10 cellular contexts compared by ENCODE assay signal in the genomic region with DNA sequence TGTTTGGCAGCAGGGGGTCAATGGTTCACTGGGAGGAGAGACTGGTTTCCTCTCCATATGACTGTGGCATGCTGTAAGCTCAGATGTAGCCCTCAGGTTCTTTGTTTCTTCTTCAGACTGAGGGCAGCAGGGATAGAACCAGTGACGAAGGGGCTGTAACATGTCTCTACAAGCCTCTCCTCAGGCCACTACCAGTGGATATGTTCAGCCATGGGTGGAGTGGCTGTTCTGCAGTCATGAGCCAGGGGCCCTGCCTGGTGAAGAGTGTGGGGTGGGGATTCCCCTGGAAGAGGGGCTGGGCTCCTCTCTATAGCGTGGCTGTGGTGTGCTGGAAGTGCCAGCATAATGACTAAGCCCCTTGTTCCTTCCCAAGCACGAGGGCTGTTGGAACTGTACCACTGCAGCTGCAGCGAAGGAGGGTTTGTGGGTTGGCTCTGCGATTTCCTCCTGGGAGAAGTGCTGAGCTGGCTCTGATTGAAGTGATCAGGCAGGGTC. TPM values are rescaled to one million over a fixed set of nuclear protein-coding genes. Genes with fewer than 3 reads are reported as not detected.
DNase-seq lines count a peak whose midpoint lies in the region; ATAC-seq, FAIRE-seq and TF ChIP-seq lines count a peak whose summit lies in the region.
"Had no signal": no experiment of that assay in that cellular context is flagged by ENCODE, and none has a peak within 500 bp of the region (broad histone marks: within the 10 kb centered on the region; RNA-seq: fewer than 3 reads in every experiment).

No MANE protein-coding gene starts in this region.

- in situ Hi-C loops in GM23248 (cut with MboI): no loop called here

- H4K20me1 ChIP-seq in GM23248 (ENCODE audit: insufficient read depth): no peaks in the 10 kb centered on the region

- no peak overlapping the region for H3K4me2 ChIP-seq in GM23248 (ENCODE audit: unreplicated experiment)

- no peak overlapping the region for H3K27ac Mint-ChIP-seq in T-helper 17 cell
- H3K27ac Mint-ChIP-seq in CD8-positive, alpha-beta T cell: no peak overlapping the region
- H3K27ac Mint-ChIP-seq: IgD-negative memory B cell had no signal

- H3K27ac ChIP-seq in GM23248: no peak overlapping the region
- H3K27ac ChIP-seq in CD8-positive, alpha-beta T cell (ENCODE audit: low read depth, low read length): no peak overlapping the region
- H3K27ac ChIP-seq: thoracic aorta had no signal

- DNase-seq in EH (ENCODE audit: low read depth): peak; percentile 60
- DNase-seq in GM23248: peak; percentile 81
- no peak for DNase-seq in T-helper 17 cell
- peak; percentile 18 for DNase-seq in iPS-NIHi11 (ENCODE audit: low spot score)
- DNase-seq in urothelium cell line (ENCODE audit: low spot score): peak; percentile 81
- DNase-seq in CD8-positive, alpha-beta T cell: no peak
- DNase-seq in ecto neural progenitor cell (ENCODE audit: low spot score): no peak

- peaks cover 8% of the 10 kb centered on the region for H3K36me3 Mint-ChIP-seq in T-helper 17 cell (ENCODE audit: low read depth)
- no peaks in the 10 kb centered on the region for H3K36me3 Mint-ChIP-seq in CD8-positive, alpha-beta T cell

- ATAC-seq in T-helper 17 cell (peak; percentile 59), GM21825 (IDR thresholded peaks at IDR 0.05; ENCODE audit: unreplicated experiment) (no peak)
- ATAC-seq in CD8-positive, alpha-beta T cell: no peak

- no peaks in the 10 kb centered on the region for H3K9me2 ChIP-seq in GM23248 (ENCODE audit: insufficient read depth)

- H3K9me3 ChIP-seq in GM23248 (ENCODE audit: low read depth) (no peaks in the 10 kb centered on the region), T-helper 17 cell (ENCODE audit: control insufficient read depth, low read length, poor library complexity, severe bottlenecking) (no peaks in the 10 kb centered on the region)
- no peaks in the 10 kb centered on the region for H3K9me3 ChIP-seq in CD8-positive, alpha-beta T cell (ENCODE audit: low read length)
- H3K9me3 ChIP-seq: thoracic aorta had no signal

- no peak overlapping the region for H3K4me3 ChIP-seq in GM23248
- no peak overlapping the region for H3K4me3 ChIP-seq in CD8-positive, alpha-beta T cell (ENCODE audit: low read depth, low read length)
- H3K4me3 ChIP-seq: thoracic aorta had no signal

- no peak overlapping the region for H3K9ac ChIP-seq in GM23248

- H3K27me3 ChIP-seq in GM23248 (replicated peaks; ENCODE audit: insufficient read depth): peaks cover 23% of the 10 kb centered on the region
- no peaks in the 10 kb centered on the region for H3K27me3 ChIP-seq in CD8-positive, alpha-beta T cell (ENCODE audit: insufficient read depth, low read length)

- no peaks in the 10 kb centered on the region for H3K79me2 ChIP-seq in GM23248 (ENCODE audit: insufficient read depth)

- peak; percentile 95 for FAIRE-seq in urothelium cell line (lab: Jason Lieb, UNC)

- H3K9me3 Mint-ChIP-seq in CD8-positive, alpha-beta T cell: no peaks in the 10 kb centered on the region

- peak overlapping the region; percentile 39; the same call in 1 of the 2 replicates for H2AFZ ChIP-seq in GM23248

- no peaks in the 10 kb centered on the region for H3K27me3 Mint-ChIP-seq in T-helper 17 cell
- H3K27me3 Mint-ChIP-seq in CD8-positive, alpha-beta T cell (ENCODE audit: low read depth): no peaks in the 10 kb centered on the region

- TF ChIP-seq CTCF in CD8-positive, alpha-beta T cell (IDR thresholded peaks at IDR 0.05): no peak

- 10 to 14% methylated on average over 5 of the region's 5 CpGs for WGBS in GM23248 (ENCODE audit: low coverage in 1 of 2, low lambda C conversion rate in 2 of 2, missing lambda C conversion rate in 2 of 2), 2 experiments

- 0 out of 2 replicates have a peak, but pooled peaks cover 11% of the 10 kb centered on the region for H3K4me1 ChIP-seq in GM23248 (ENCODE audit: insufficient read depth)
- peaks cover 4% of the 10 kb centered on the region for H3K4me1 ChIP-seq in CD8-positive, alpha-beta T cell (ENCODE audit: insufficient read depth, low read length)

- H3K4me1 Mint-ChIP-seq in T-helper 17 cell: peaks cover 7% of the 10 kb centered on the region
- H3K4me1 Mint-ChIP-seq in CD8-positive, alpha-beta T cell (ENCODE audit: low read depth): peaks cover 3% of the 10 kb centered on the region

- CTCF ChIA-PET in CD8-positive, alpha-beta T cell (lab: Charles Lee): interaction anchor here (0.8 to 4.9 kb wide), 10 partner anchors 8 to 459 kb away, joined by 3 to 25 read pairs (median 6); no protein-coding TSS in a partner anchor

- no peak overlapping the region for H3K4me3 Mint-ChIP-seq in T-helper 17 cell
- H3K4me3 Mint-ChIP-seq in CD8-positive, alpha-beta T cell: no peak overlapping the region
- H3K4me3 Mint-ChIP-seq: IgD-negative memory B cell had no signal

- intact Hi-C loops in CD8-positive, alpha-beta T cell (cut with DNase I, micrococcal nuclease): loop anchor here (1.0 to 5.0 kb wide), 4 partner anchors 72 to 342 kb away; no protein-coding TSS in a partner anchor

- POLR2A ChIA-PET in CD8-positive, alpha-beta T cell (lab: Charles Lee): no interaction called here

- H3K36me3 ChIP-seq in GM23248 (ENCODE audit: low read depth): no peaks in the 10 kb centered on the region
- H3K36me3 ChIP-seq in CD8-positive, alpha-beta T cell (ENCODE audit: insufficient read depth, low read length): no peaks in the 10 kb centered on the region
- H3K36me3 ChIP-seq: thoracic aorta had no signal

- no peaks in the 10 kb centered on the region for H3F3A ChIP-seq in GM23248 (ENCODE audit: insufficient read depth)

RNA-seq across cellular contexts. Expression of a gene that starts 55.8 kb away (rescaled TPM):
- total RNA-seq in GM23248 (2014; rRNA removed; shearing (Covaris generic)): 30.4 and 42.2 TPM in 2 replicates
- 56.8 and 61.3 TPM in 2 replicates for polyA plus RNA-seq in GM23248 (2016; fragmentation: Nextera tagmentation; extraction: Ambion mirVana)
- total RNA-seq in T-helper 17 cell: 10 to 100 TPM; 10.7 to 15.2 TPM
- total RNA-seq in CD8-positive, alpha-beta T cell: 1 to 10 TPM; 4.4 to 7.7 TPM

Comparison
In these comparisons a context has a peak if more than half of its experiments do, and no peak if none do; other contexts are left out.
1. DNase-seq: peak in EH (single experiment), GM23248 (single experiment), iPS-NIHi11 (single experiment) and urothelium cell line (single experiment); none in T-helper 17 cell (0 of 3), CD8-positive, alpha-beta T cell (0 of 7) and ecto neural progenitor cell (single experiment).